Comparison of ENCODE assay signal across 23 cellular contexts in the genomic region with DNA sequence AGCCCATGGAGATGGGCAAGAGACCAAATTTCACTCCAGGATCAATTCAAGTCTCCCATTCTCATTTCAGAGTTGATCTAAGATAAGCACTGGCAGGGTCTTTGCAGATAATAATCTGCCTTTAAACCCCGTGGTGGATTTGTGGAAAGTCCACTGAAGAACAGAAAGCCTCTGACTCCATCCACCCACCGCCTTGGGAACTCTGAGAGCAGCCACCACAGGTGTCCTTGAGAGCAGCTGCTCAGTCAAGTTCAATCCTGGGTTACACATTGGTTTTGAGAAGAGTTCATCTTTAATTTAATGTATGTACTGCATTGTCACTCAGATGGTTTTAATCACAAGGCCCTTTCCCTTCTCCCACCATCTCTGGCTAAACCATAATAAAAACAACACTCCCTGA.
"Had no signal": no experiment of that assay in that cellular context is flagged by ENCODE, and none has a peak within 500 bp of the region (broad histone marks: within the 10 kb centered on the region; RNA-seq: fewer than 3 reads in every experiment).

No MANE protein-coding gene starts in this region.

- H3K36me3 Mint-ChIP-seq: IgD-negative memory B cell had no signal

- H3K27me3 Mint-ChIP-seq: activated naive CD8-positive, alpha-beta T cell; activated T-cell treated with anti-CD3 and anti-CD28 coated beads, Interleukin-2, amount 50 U/mL, for 24 hours; IgD-negative memory B cell had no signal

- ATAC-seq: activated CD8-positive, alpha-beta T cell treated with anti-CD3 and anti-CD28 coated beads, Interleukin-2, amount 10 ng/mL, durations not matched to agents 7 days and 5 days; PC-3 had no signal

- H3K27me3 ChIP-seq: brain microvascular endothelial cell, cardiac muscle cell had no signal

- H3K36me3 ChIP-seq: brain microvascular endothelial cell, cardiac muscle cell had no signal

- H3K4me3 Mint-ChIP-seq: activated CD8-positive, alpha-beta T cell treated with anti-CD3 and anti-CD28 coated beads, Interleukin-2, amount 10 ng/mL, durations not matched to agents 7 days and 5 days; activated naive CD8-positive, alpha-beta T cell; activated T-cell treated with anti-CD3 and anti-CD28 coated beads, Interleukin-2, amount 50 U/mL, for 24 hours; activated T-helper 1 cell treated with anti-CD3 and anti-CD28 coated beads, Interleukin-12 subunit alpha, Interleukin-12 subunit beta, Interleukin-2, Interleukin-4 antibody, amounts not matched to agents 30 ng/mL and 10 ng/mL and 1 ng/mL, durations not matched to agents 14 hours and 24 hours and 36 hours; IgD-negative memory B cell had no signal

- H3K27ac Mint-ChIP-seq: activated CD8-positive, alpha-beta T cell treated with anti-CD3 and anti-CD28 coated beads, Interleukin-2, amount 10 ng/mL, durations not matched to agents 7 days and 5 days; activated naive CD8-positive, alpha-beta T cell; activated T-cell treated with anti-CD3 and anti-CD28 coated beads, Interleukin-2, amount 50 U/mL, for 24 hours; activated T-helper 1 cell treated with anti-CD3 and anti-CD28 coated beads, Interleukin-12 subunit alpha, Interleukin-12 subunit beta, Interleukin-2, Interleukin-4 antibody, amounts not matched to agents 30 ng/mL and 10 ng/mL and 1 ng/mL, durations not matched to agents 14 hours and 24 hours and 36 hours; IgD-negative memory B cell had no signal

- H3K4me1 Mint-ChIP-seq: IgD-negative memory B cell had no signal

- H3K9me3 Mint-ChIP-seq: activated T-cell treated with anti-CD3 and anti-CD28 coated beads, Interleukin-2, amount 50 U/mL, for 24 hours; activated T-helper 1 cell treated with anti-CD3 and anti-CD28 coated beads, Interleukin-12 subunit alpha, Interleukin-12 subunit beta, Interleukin-2, Interleukin-4 antibody, amounts not matched to agents 30 ng/mL and 10 ng/mL and 1 ng/mL, durations not matched to agents 14 hours and 24 hours and 36 hours had no signal

- H3K4me3 ChIP-seq: cardiac muscle cell had no signal

- H3K27ac ChIP-seq: brain microvascular endothelial cell, cardiac muscle cell had no signal

- DNase-seq: activated CD4-positive, alpha-beta T cell treated with anti-CD3 and anti-CD28 coated beads for 48 hours; activated CD4-positive, alpha-beta T cell treated with anti-CD3 and anti-CD28 coated beads, Interleukin-2, amount 50 U/mL, for 4 hours; activated CD4-positive, CD25-positive, alpha-beta regulatory T cell treated with anti-CD3 and anti-CD28 coated beads, Interleukin-2, amount 50 U/mL, for 72 hours; activated CD8-positive, alpha-beta T cell treated with anti-CD3 and anti-CD28 coated beads, Interleukin-2, amount 10 ng/mL, durations not matched to agents 7 days and 5 days; activated effector memory CD4-positive, alpha-beta T cell treated with Interleukin-2 at 50 U/mL for 16 hours; activated naive CD4-positive, alpha-beta T cell treated with Interleukin-2 at 50 U/mL for 16 hours; activated T-cell treated with anti-CD3 and anti-CD28 coated beads, Interleukin-2, amount 50 U/mL, for 24 hours; amygdala; brain microvascular endothelial cell; KG1; NCI-H1048; NCI-H146; NCI-H187 treated with DMSO at 0.1 percent for 48 hours; NCI-H2081 treated with DMSO at 0.1 percent for 48 hours; NCI-H446; NCI-H524; PC-3; SHP77; T-helper 2 cell had no signal
